29 cellular contexts compared by ENCODE assay signal in genomic region chr17:52790359-52790955, GRCh38.
DNase-seq lines count a peak whose midpoint lies in the region; ATAC-seq, FAIRE-seq and TF ChIP-seq lines count a peak whose summit lies in the region.
"Had no signal": no experiment of that assay in that cellular context is flagged by ENCODE, and none has a peak within 500 bp of the region (broad histone marks: within the 10 kb centered on the region; RNA-seq: fewer than 3 reads in every experiment).

No MANE protein-coding gene starts in this region.

- peaks cover 25% of the 10 kb centered on the region for H3K4me1 ChIP-seq in endothelial cell of umbilical vein (ENCODE audit: control insufficient read depth, extremely low read depth, insufficient read depth, low read length)
- H3K4me1 ChIP-seq: gastroesophageal sphincter had no signal

- DNase-seq in left cardiac atrium (peak; percentile 19), Right ventricle myocardium superior (no peak), NCI-H345 (lab: John Stamatoyannopoulos, UW) (peak; percentile 75), endothelial cell of umbilical vein (ENCODE audit: low read depth, low spot score) (peak; percentile 58), urothelium cell line (ENCODE audit: low spot score) (no peak), SIG-M5 (lab: John Stamatoyannopoulos, UW) (no peak)
- DNase-seq in activated T-helper 1 cell treated with anti-CD3 and anti-CD28 coated beads, Interleukin-12 subunit alpha, Interleukin-12 subunit beta, Interleukin-2, Interleukin-4 antibody, amounts not matched to agents 30 ng/mL and 10 ng/mL and 1 ng/mL, durations not matched to agents 14 hours and 24 hours and 36 hours (ENCODE audit: low spot score): no peak
- DNase-seq in activated CD8-positive, alpha-beta memory T cell treated with anti-CD3 and anti-CD28 coated beads, Interleukin-2, amount 50 U/mL, for 48 hours: no peak
- DNase-seq: activated CD4-positive, alpha-beta T cell treated with anti-CD3 and anti-CD28 coated beads, Interleukin-2, amount 50 U/mL, for 1 hour; activated CD4-positive, CD25-positive, alpha-beta regulatory T cell; activated T-cell treated with anti-CD3 and anti-CD28 coated beads, Interleukin-2, amount 50 U/mL, for 4 hours; central memory CD4-positive, alpha-beta T cell; DMS 273 treated with DMSO at 0.1 percent for 48 hours; dorsolateral prefrontal cortex; H7; NCI-H1694; NCI-H526 treated with DMSO at 0.1 percent for 48 hours; RPMI8226; stimulated activated naive B cell treated with anti-CD40 and anti-IgM and Interleukin-4, amounts not matched to agents 10 μg/mL and 1 μg/mL and 100 μg/mL, for 72 hours; substantia nigra; T-helper 1 cell; trophoblast cell had no signal

- H3K4me3 Mint-ChIP-seq in activated T-helper 1 cell treated with anti-CD3 and anti-CD28 coated beads, Interleukin-12 subunit alpha, Interleukin-12 subunit beta, Interleukin-2, Interleukin-4 antibody, amounts not matched to agents 30 ng/mL and 10 ng/mL and 1 ng/mL, durations not matched to agents 14 hours and 24 hours and 36 hours: no peak overlapping the region
- H3K4me3 Mint-ChIP-seq: activated T-cell treated with anti-CD3 and anti-CD28 coated beads, Interleukin-2, amount 50 U/mL, for 4 hours; B cell; natural killer cell treated with Interleukin-12 subunit alpha and Interleukin-12 subunit beta and Interleukin-15 and Interleukin-18, amount 100 ng/mL, for 72 hours; stimulated activated naive B cell treated with anti-CD40 and anti-IgM and Interleukin-4, amounts not matched to agents 10 μg/mL and 1 μg/mL and 100 μg/mL, for 72 hours had no signal

- H3K9me1 ChIP-seq in endothelial cell of umbilical vein (replicated peaks; ENCODE audit: control insufficient read depth, extremely low read depth, insufficient read depth, low read length): no peaks in the 10 kb centered on the region

- dilution Hi-C loops in endothelial cell of umbilical vein (cut with MboI; ENCODE audit: extremely low pct_ligation_motif_present, low sequenced_read_pairs): no loop called here

- ATAC-seq in left cardiac atrium (no peak), Right ventricle myocardium superior (ENCODE audit: poor library complexity) (no peak)
- ATAC-seq: activated T-cell treated with anti-CD3 and anti-CD28 coated beads, Interleukin-2, amount 50 U/mL, for 4 hours; gastroesophageal sphincter; GM12878; natural killer cell treated with Interleukin-12 subunit alpha and Interleukin-12 subunit beta and Interleukin-15 and Interleukin-18, amount 100 ng/mL, for 72 hours; stimulated activated naive B cell treated with anti-CD40 and anti-IgM and Interleukin-4, amounts not matched to agents 10 μg/mL and 1 μg/mL and 100 μg/mL, for 72 hours had no signal

- no peaks in the 10 kb centered on the region for H3K36me3 Mint-ChIP-seq in activated T-helper 1 cell treated with anti-CD3 and anti-CD28 coated beads, Interleukin-12 subunit alpha, Interleukin-12 subunit beta, Interleukin-2, Interleukin-4 antibody, amounts not matched to agents 30 ng/mL and 10 ng/mL and 1 ng/mL, durations not matched to agents 14 hours and 24 hours and 36 hours (ENCODE audit: low read depth)
- H3K36me3 Mint-ChIP-seq: natural killer cell treated with Interleukin-12 subunit alpha and Interleukin-12 subunit beta and Interleukin-15 and Interleukin-18, amount 100 ng/mL, for 72 hours; stimulated activated naive B cell treated with anti-CD40 and anti-IgM and Interleukin-4, amounts not matched to agents 10 μg/mL and 1 μg/mL and 100 μg/mL, for 72 hours had no signal

- H3K27me3 ChIP-seq in endothelial cell of umbilical vein (ENCODE audit: control insufficient read depth in 2 of 2, insufficient read depth in 2 of 2, low read length in 2 of 2): no peaks in the 10 kb centered on the region
- H3K27me3 ChIP-seq: dorsolateral prefrontal cortex, gastroesophageal sphincter, hepatocyte had no signal

- H3K4me1 Mint-ChIP-seq in activated T-helper 1 cell treated with anti-CD3 and anti-CD28 coated beads, Interleukin-12 subunit alpha, Interleukin-12 subunit beta, Interleukin-2, Interleukin-4 antibody, amounts not matched to agents 30 ng/mL and 10 ng/mL and 1 ng/mL, durations not matched to agents 14 hours and 24 hours and 36 hours (ENCODE audit: low read depth): no peaks in the 10 kb centered on the region
- H3K4me1 Mint-ChIP-seq: B cell; stimulated activated naive B cell treated with anti-CD40 and anti-IgM and Interleukin-4, amounts not matched to agents 10 μg/mL and 1 μg/mL and 100 μg/mL, for 72 hours had no signal

- H3K9me3 ChIP-seq in endothelial cell of umbilical vein (replicated peaks; ENCODE audit: control insufficient read depth, insufficient read depth, low read length): no peaks in the 10 kb centered on the region
- H3K9me3 ChIP-seq: gastroesophageal sphincter had no signal

- no peak for TF ChIP-seq POLR2A in endothelial cell of umbilical vein (IDR thresholded peaks at IDR 0.05; ENCODE audit: low read depth, low read length)

- TF ChIP-seq CTCF in endothelial cell of umbilical vein (IDR thresholded peaks at IDR 0.05; ENCODE audit: extremely low read depth in 1 of 2, insufficient read depth in 1 of 2, low read depth in 1 of 2, low read length in 2 of 2): no peak

- TSS peak; percentile 14 for BruUV-seq in endothelial cell of umbilical vein (replicated peaks; lab: Mats Ljungman, UMichigan)

- intact Hi-C loops in left cardiac atrium (cut with DNase I) (no loop called here), Right ventricle myocardium superior (cut with DNase I) (no loop called here), endothelial cell of umbilical vein (cut with micrococcal nuclease) (loop anchor here (5.0 kb wide), 1 partner anchor 183 kb away; no protein-coding TSS in a partner anchor)
- intact Hi-C loops in activated T-helper 1 cell treated with anti-CD3 and anti-CD28 coated beads, Interleukin-12 subunit alpha, Interleukin-12 subunit beta, Interleukin-2, Interleukin-4 antibody, amounts not matched to agents 30 ng/mL and 10 ng/mL and 1 ng/mL, durations not matched to agents 14 hours and 24 hours and 36 hours (cut with micrococcal nuclease): no loop called here

- POLR2A ChIA-PET in endothelial cell of umbilical vein (lab: Charles Lee): no interaction called here

- H2AFZ ChIP-seq in endothelial cell of umbilical vein (ENCODE audit: low read depth, low read length): peak overlapping the region; percentile 87
- H2AFZ ChIP-seq: hepatocyte had no signal

- H3K27me3 Mint-ChIP-seq in activated T-helper 1 cell treated with anti-CD3 and anti-CD28 coated beads, Interleukin-12 subunit alpha, Interleukin-12 subunit beta, Interleukin-2, Interleukin-4 antibody, amounts not matched to agents 30 ng/mL and 10 ng/mL and 1 ng/mL, durations not matched to agents 14 hours and 24 hours and 36 hours (ENCODE audit: insufficient read depth): no peaks in the 10 kb centered on the region
- H3K27me3 Mint-ChIP-seq: B cell; natural killer cell treated with Interleukin-12 subunit alpha and Interleukin-12 subunit beta and Interleukin-15 and Interleukin-18, amount 100 ng/mL, for 72 hours; stimulated activated naive B cell treated with anti-CD40 and anti-IgM and Interleukin-4, amounts not matched to agents 10 μg/mL and 1 μg/mL and 100 μg/mL, for 72 hours had no signal

- no peak overlapping the region for H3K27ac Mint-ChIP-seq in activated T-helper 1 cell treated with anti-CD3 and anti-CD28 coated beads, Interleukin-12 subunit alpha, Interleukin-12 subunit beta, Interleukin-2, Interleukin-4 antibody, amounts not matched to agents 30 ng/mL and 10 ng/mL and 1 ng/mL, durations not matched to agents 14 hours and 24 hours and 36 hours
- H3K27ac Mint-ChIP-seq: B cell; natural killer cell treated with Interleukin-12 subunit alpha and Interleukin-12 subunit beta and Interleukin-15 and Interleukin-18, amount 100 ng/mL, for 72 hours; stimulated activated naive B cell treated with anti-CD40 and anti-IgM and Interleukin-4, amounts not matched to agents 10 μg/mL and 1 μg/mL and 100 μg/mL, for 72 hours had no signal

- H4K20me1 ChIP-seq in endothelial cell of umbilical vein (replicated peaks; ENCODE audit: control insufficient read depth, extremely low read depth, insufficient read depth, low read length): no peaks in the 10 kb centered on the region

- H3K4me2 ChIP-seq in endothelial cell of umbilical vein (ENCODE audit: insufficient read depth, low read length): peak overlapping the region; percentile 49
- H3K4me2 ChIP-seq: hepatocyte had no signal

- FAIRE-seq in endothelial cell of umbilical vein (lab: Jason Lieb, UNC): peak; percentile 89
- peak; percentile 55 for FAIRE-seq in urothelium cell line (lab: Jason Lieb, UNC)
- FAIRE-seq: astrocyte, GM12878 had no signal

- H3K9ac ChIP-seq in endothelial cell of umbilical vein (replicated peaks; ENCODE audit: extremely low read depth, insufficient read depth, low read length): no peak overlapping the region

- no peaks in the 10 kb centered on the region for H3K9me3 Mint-ChIP-seq in activated T-helper 1 cell treated with anti-CD3 and anti-CD28 coated beads, Interleukin-12 subunit alpha, Interleukin-12 subunit beta, Interleukin-2, Interleukin-4 antibody, amounts not matched to agents 30 ng/mL and 10 ng/mL and 1 ng/mL, durations not matched to agents 14 hours and 24 hours and 36 hours

- H3K4me3 ChIP-seq in endothelial cell of umbilical vein (replicated peaks in 1 of 3; ENCODE audit: insufficient read depth in 1 of 3, low read depth in 1 of 3, low read length in 3 of 3): no peak overlapping the region
- H3K4me3 ChIP-seq: dorsolateral prefrontal cortex, gastroesophageal sphincter, GM12878, hepatocyte, SK-N-MC had no signal

- peak overlapping the region; percentile 72 for H3K27ac ChIP-seq in endothelial cell of umbilical vein (ENCODE audit: insufficient read depth, low read depth, low read length)
- H3K27ac ChIP-seq: dorsolateral prefrontal cortex, gastroesophageal sphincter, hepatocyte, SK-N-MC had no signal

- H3K79me2 ChIP-seq in endothelial cell of umbilical vein (ENCODE audit: control insufficient read depth, insufficient read depth, low read length): no peaks in the 10 kb centered on the region
- H3K79me2 ChIP-seq: hepatocyte had no signal

- no peaks in the 10 kb centered on the region for H3K36me3 ChIP-seq in endothelial cell of umbilical vein (ENCODE audit: control insufficient read depth in 2 of 2, extremely low read depth in 1 of 2, insufficient read depth in 2 of 2, low read length in 2 of 2)
- H3K36me3 ChIP-seq: gastroesophageal sphincter had no signal

- CTCF ChIA-PET in endothelial cell of umbilical vein (lab: Charles Lee): interaction anchor here (1.1 kb wide), 1 partner anchor 37 kb away, joined by 3 read pairs; no protein-coding TSS in a partner anchor

TF ChIP-seq in endothelial cell of umbilical vein, 7 proteins besides CTCF, POLR2A, EP300 and RAD21 (continues in another document):
- peak; percentile 30 for TF ChIP-seq GATA2 (IDR thresholded peaks at IDR 0.05; ENCODE audit: insufficient read depth, insufficient read length, low read depth, low read length)
- no peak for TF ChIP-seq JUN (IDR thresholded peaks at IDR 0.05; ENCODE audit: borderline replicate concordance, insufficient read depth, insufficient read length, low read depth)
- TF ChIP-seq POLR2AphosphoS5 (IDR thresholded peaks at IDR 0.05; ENCODE audit: insufficient read depth, low read depth, low read length): no peak
- TF ChIP-seq FOS (IDR thresholded peaks at IDR 0.05; ENCODE audit: borderline replicate concordance, insufficient read depth, low read length): peak; percentile 68

Comparison
In these comparisons a context has a peak if more than half of its experiments do, and no peak if none do; other contexts are left out.
1. DNase-seq: peak in left cardiac atrium (single experiment), NCI-H345 (single experiment) and endothelial cell of umbilical vein (single experiment); none in Right ventricle myocardium superior (single experiment), urothelium cell line (single experiment), activated T-helper 1 cell treated with anti-CD3 and anti-CD28 coated beads, Interleukin-12 subunit alpha, Interleukin-12 subunit beta, Interleukin-2, Interleukin-4 antibody, amounts not matched to agents 30 ng/mL and 10 ng/mL and 1 ng/mL, durations not matched to agents 14 hours and 24 hours and 36 hours (single experiment), activated CD8-positive, alpha-beta memory T cell treated with anti-CD3 and anti-CD28 coated beads, Interleukin-2, amount 50 U/mL, for 48 hours (single experiment) and SIG-M5 (single experiment).